In genomic region chr6:99522531-99522930, GRCh38 we compare ENCODE assay signal across 14 cellular contexts. TPM values are rescaled to one million over a fixed set of nuclear protein-coding genes. Genes with fewer than 3 reads are reported as not detected.
DNase-seq lines count a peak whose midpoint lies in the region; ATAC-seq and TF ChIP-seq lines count a peak whose summit lies in the region.
"Had no signal": no experiment of that assay in that cellular context is flagged by ENCODE, and none has a peak within 500 bp of the region (broad histone marks: within the 10 kb centered on the region; RNA-seq: fewer than 3 reads in every experiment).

No MANE protein-coding gene starts in this region.

- H3K9me3 ChIP-seq in left ventricle myocardium inferior (replicated peaks), result no peaks in the 10 kb centered on the region
- H3K9me3 ChIP-seq in upper lobe of right lung, result no peaks in the 10 kb centered on the region
- H3K9me3 ChIP-seq: body of pancreas, pancreas had no signal

- DNase-seq in left cardiac atrium (peak; percentile 37), left ventricle myocardium inferior (no peak), RPMI7951 (ENCODE audit: low read depth) (peak; percentile 47), fibroblast of mammary gland (ENCODE audit: low read depth) (peak; percentile 79), upper lobe of right lung (no peak), erythroblast (lab: John Stamatoyannopoulos, UW) (no peak)
- DNase-seq in central memory CD4-positive, alpha-beta T cell, result no peak
- DNase-seq: body of pancreas; C1 segment of cervical spinal cord; NK-92 treated with Interleukin-12 subunit alpha and Interleukin-12 subunit beta, amount 100 ng/mL, for 24 hours; pancreas had no signal

- intact Hi-C loops in left cardiac atrium (cut with DNase I) (loop anchor here in 1 of 2 donors (5.0 kb wide), 1 partner anchor 45 kb away; the partner anchor contains the start of gene CCNC), left ventricle myocardium inferior (cut with micrococcal nuclease) (no loop called here), upper lobe of right lung (cut with DNase I) (no loop called here)

- no peak for TF ChIP-seq POLR2A in erythroblast (IDR thresholded peaks at IDR 0.05; ENCODE audit: low read length)

- no peak overlapping the region for H3K27ac ChIP-seq in left ventricle myocardium inferior (replicated peaks)
- peak overlapping the region; percentile 87 for H3K27ac ChIP-seq in upper lobe of right lung
- H3K27ac ChIP-seq: foreskin keratinocyte, pancreas had no signal

- peaks cover 12% of the 10 kb centered on the region for H3K36me3 ChIP-seq in left ventricle myocardium inferior
- H3K36me3 ChIP-seq in upper lobe of right lung, result no peaks in the 10 kb centered on the region
- H3K36me3 ChIP-seq: pancreas had no signal

- TF ChIP-seq CTCF in left ventricle myocardium inferior (IDR thresholded peaks at IDR 0.05; ENCODE audit: borderline replicate concordance) (no peak), fibroblast of mammary gland (conservative IDR thresholded peaks at IDR 0.05; ENCODE audit: control insufficient read depth, insufficient read depth, low read depth, low read length) (no peak), upper lobe of right lung (IDR thresholded peaks at IDR 0.05) (no peak)

- H3K4me1 ChIP-seq in left ventricle myocardium inferior, result peaks cover 25% of the 10 kb centered on the region
- H3K4me1 ChIP-seq in upper lobe of right lung, result peaks cover 8% of the 10 kb centered on the region
- H3K4me1 ChIP-seq: foreskin keratinocyte had no signal

- H3K27me3 ChIP-seq in left ventricle myocardium inferior (ENCODE audit: low read depth), result no peaks in the 10 kb centered on the region
- no peaks in the 10 kb centered on the region for H3K27me3 ChIP-seq in upper lobe of right lung
- H3K27me3 ChIP-seq: body of pancreas, foreskin keratinocyte, pancreas had no signal

- ATAC-seq in left cardiac atrium (peak in 1 of 2 donors; percentile 29), upper lobe of right lung (no peak), HG03521 (IDR thresholded peaks at IDR 0.05; ENCODE audit: unreplicated experiment) (no peak)
- ATAC-seq: body of pancreas, foreskin keratinocyte, left lobe of liver had no signal

- H3K4me3 ChIP-seq in left ventricle myocardium inferior (no peak overlapping the region), fibroblast of mammary gland (ENCODE audit: control insufficient read depth, low read depth, low read length) (no peak overlapping the region), upper lobe of right lung (no peak overlapping the region)
- H3K4me3 ChIP-seq: body of pancreas had no signal

RNA-seq across cellular contexts. Expression of gene USP45, which starts 7.3 kb away (rescaled TPM):
- total RNA-seq in left cardiac atrium (1 to 10 TPM; 9.4 to 9.8 TPM), left ventricle myocardium inferior (13.4 TPM), upper lobe of right lung (8.3 TPM)
- 11.4 and 13.1 TPM in 2 replicates for total RNA-seq in RPMI7951 (2014; rRNA removed; shearing (Covaris generic))

RNA-seq across cellular contexts. Expression of gene CCNC, which starts 45.9 kb away (rescaled TPM):
- total RNA-seq in left cardiac atrium (10 to 100 TPM; 20.6 to 28.9 TPM), left ventricle myocardium inferior (15.1 TPM), upper lobe of right lung (40.3 TPM)
- total RNA-seq in RPMI7951 (2014; rRNA removed; shearing (Covaris generic)), result 135 and 138 TPM in 2 replicates

Comparison
In these comparisons a context has a peak if more than half of its experiments do, and no peak if none do; other contexts are left out.
1. DNase-seq: peak in left cardiac atrium (single experiment), RPMI7951 (single experiment) and fibroblast of mammary gland (single experiment); none in left ventricle myocardium inferior (single experiment), upper lobe of right lung (single experiment), erythroblast (0 of 2) and central memory CD4-positive, alpha-beta T cell (single experiment).